ENCODE assay signal across 25 cellular contexts in genomic region chr2:228938629-228939028, GRCh38.
DNase-seq lines count a peak whose midpoint lies in the region; ATAC-seq and TF ChIP-seq lines count a peak whose summit lies in the region.
"Had no signal": no experiment of that assay in that cellular context is flagged by ENCODE, and none has a peak within 500 bp of the region (broad histone marks: within the 10 kb centered on the region; RNA-seq: fewer than 3 reads in every experiment).

No MANE protein-coding gene starts in this region.

- TF ChIP-seq CTCF in fibroblast of the aortic adventitia (IDR thresholded peaks at IDR 0.05; ENCODE audit: insufficient read depth, low read length): no peak
- no peak for TF ChIP-seq CTCF in RWPE1 (conservative IDR thresholded peaks at IDR 0.05; ENCODE audit: low read depth)

- peak overlapping the region in 8 of 11 experiments; percentile 16 to 55 (median 38); a peak in 9 of 22 replicates for H3K27ac ChIP-seq in BLaER1 treated with 17β-estradiol and CSF1 and Interleukin-3, amounts not matched to agents 10 nM and 100 nM
- H3K27ac ChIP-seq in RWPE1: no peak overlapping the region

- no peaks in the 10 kb centered on the region for H3K4me1 Mint-ChIP-seq in activated naive CD8-positive, alpha-beta T cell treated with anti-CD3 and anti-CD28 coated beads for 36 hours
- H3K4me1 Mint-ChIP-seq: CD8-positive, alpha-beta memory T cell; naive thymus-derived CD8-positive, alpha-beta T cell had no signal

- H3K4me2 ChIP-seq in BLaER1 treated with 17β-estradiol and CSF1 and Interleukin-3, amounts not matched to agents 10 nM and 100 nM: peak overlapping the region; percentile 0 to 65 (median 54); a peak in 16 of 22 replicates

- H3K27me3 ChIP-seq in BLaER1 treated with 17β-estradiol and CSF1 and Interleukin-3, amounts not matched to agents 10 nM and 100 nM: no peaks in the 10 kb centered on the region
- no peaks in the 10 kb centered on the region for H3K27me3 ChIP-seq in adipocyte (replicated peaks; ENCODE audit: control insufficient read depth, insufficient read depth, low read length)

- no peak for ATAC-seq in GM18867 (IDR thresholded peaks at IDR 0.05; ENCODE audit: unreplicated experiment)
- ATAC-seq: K562; naive thymus-derived CD8-positive, alpha-beta T cell had no signal

- CTCF ChIA-PET in RWPE1 (lab: Yijun Ruan, JAX): no interaction called here

- no peaks in the 10 kb centered on the region for H3K36me3 Mint-ChIP-seq in activated naive CD8-positive, alpha-beta T cell treated with anti-CD3 and anti-CD28 coated beads for 36 hours
- H3K36me3 Mint-ChIP-seq: CD8-positive, alpha-beta memory T cell had no signal

- no peaks in the 10 kb centered on the region for H3K27me3 Mint-ChIP-seq in activated naive CD8-positive, alpha-beta T cell treated with anti-CD3 and anti-CD28 coated beads for 36 hours
- H3K27me3 Mint-ChIP-seq: activated T-cell treated with anti-CD3 and anti-CD28 coated beads, Interleukin-2, amount 50 U/mL, for 24 hours; CD8-positive, alpha-beta memory T cell had no signal

- peaks cover 6 to 14% (median 9%) of the 10 kb centered on the region in 11 experiments for H3K9me3 ChIP-seq in BLaER1 treated with 17β-estradiol and CSF1 and Interleukin-3, amounts not matched to agents 10 nM and 100 nM (replicated peaks in 1 of 11)
- H3K9me3 ChIP-seq in adipocyte (ENCODE audit: control insufficient read depth, low read length): peaks cover 6% of the 10 kb centered on the region

- no peaks in the 10 kb centered on the region for H3K36me3 ChIP-seq in BLaER1 treated with 17β-estradiol and CSF1 and Interleukin-3, amounts not matched to agents 10 nM and 100 nM
- no peaks in the 10 kb centered on the region for H3K36me3 ChIP-seq in adipocyte (ENCODE audit: control insufficient read depth, insufficient read depth, low read length, severe bottlenecking)

- no peaks in the 10 kb centered on the region for H4K20me1 ChIP-seq in BLaER1 treated with 17β-estradiol and CSF1 and Interleukin-3, amounts not matched to agents 10 nM and 100 nM

- H3K4me1 ChIP-seq in BLaER1 treated with 17β-estradiol and CSF1 and Interleukin-3, amounts not matched to agents 10 nM and 100 nM: peaks cover 0 to 31% (median 14%) of the 10 kb centered on the region in 10 experiments; a peak in 15 of 20 replicates
- no peaks in the 10 kb centered on the region for H3K4me1 ChIP-seq in adipocyte (ENCODE audit: control insufficient read depth, insufficient read depth, low read length)

- H3K27ac Mint-ChIP-seq in activated naive CD8-positive, alpha-beta T cell treated with anti-CD3 and anti-CD28 coated beads for 36 hours: no peak overlapping the region
- H3K27ac Mint-ChIP-seq: activated T-cell treated with anti-CD3 and anti-CD28 coated beads, Interleukin-2, amount 50 U/mL, for 24 hours; CD8-positive, alpha-beta memory T cell; naive thymus-derived CD8-positive, alpha-beta T cell had no signal

- in situ Hi-C loops in KBM-7 (cut with MboI; ENCODE audit: low pct_unique_long_range_greater_than_20kb, low sequenced_read_pairs): no loop called here

- H3K4me3 Mint-ChIP-seq in activated naive CD8-positive, alpha-beta T cell treated with anti-CD3 and anti-CD28 coated beads for 36 hours: no peak overlapping the region
- H3K4me3 Mint-ChIP-seq: activated T-cell treated with anti-CD3 and anti-CD28 coated beads, Interleukin-2, amount 50 U/mL, for 24 hours; CD8-positive, alpha-beta memory T cell; naive thymus-derived CD8-positive, alpha-beta T cell had no signal

- no peak overlapping the region for H3K9ac ChIP-seq in BLaER1 treated with 17β-estradiol and CSF1 and Interleukin-3, amounts not matched to agents 10 nM and 100 nM
- H3K9ac ChIP-seq in adipocyte (ENCODE audit: low read length): no peak overlapping the region

- H3K9me3 Mint-ChIP-seq in activated naive CD8-positive, alpha-beta T cell treated with anti-CD3 and anti-CD28 coated beads for 36 hours: peaks cover 12% of the 10 kb centered on the region

- POLR2A ChIA-PET in RWPE1 (lab: Yijun Ruan, JAX; ENCODE audit: low non-redundant PET): no interaction called here

- no peak overlapping the region; a peak in 2 of 20 replicates for H3K4me3 ChIP-seq in BLaER1 treated with 17β-estradiol and CSF1 and Interleukin-3, amounts not matched to agents 10 nM and 100 nM
- H3K4me3 ChIP-seq in adipocyte (ENCODE audit: low read length) (no peak overlapping the region), fibroblast of the aortic adventitia (ENCODE audit: low read depth, low read length) (no peak overlapping the region)
- H3K4me3 ChIP-seq: K562 had no signal

- DNase-seq in KBM-7: peak; percentile 20
- peak; percentile 59 for DNase-seq in adipocyte (ENCODE audit: low read depth)
- peak; percentile 20 for DNase-seq in fibroblast of the aortic adventitia (ENCODE audit: low read depth)
- no peak for DNase-seq in RWPE1 (ENCODE audit: low spot score)
- no peak for DNase-seq in activated naive CD8-positive, alpha-beta T cell treated with anti-CD3 and anti-CD28 coated beads for 36 hours
- no peak for DNase-seq in 8988T
- DNase-seq: activated CD4-positive, CD25-positive, alpha-beta regulatory T cell treated with anti-CD3 and anti-CD28 coated beads, Interleukin-2, amount 50 U/mL, for 72 hours; activated naive CD4-positive, alpha-beta T cell; activated T-cell treated with anti-CD3 and anti-CD28 coated beads, Interleukin-2, amount 50 U/mL, for 24 hours; aorta; CD8-positive, alpha-beta memory T cell; effector memory CD4-positive, alpha-beta T cell; GOT3; mesendoderm; naive thymus-derived CD8-positive, alpha-beta T cell; NCI-H1105 treated with DMSO at 0.1 percent for 48 hours; NCI-H2029 treated with DMSO at 0.1 percent for 48 hours; NCI-H345; NCI-H774; Right ventricle myocardium superior; stimulated activated CD4-positive, alpha-beta T cell treated with anti-CD3 and anti-CD28 coated beads, Interleukin-4, amount 100 ng/mL, for 24 hours; stimulated activated naive CD4-positive, alpha-beta T cell treated with Interleukin-2 at 50 U/mL for 16 hours had no signal

Comparison
In these comparisons a context has a peak if more than half of its experiments do, and no peak if none do; other contexts are left out.
1. DNase-seq: peak in KBM-7 (single experiment), adipocyte (single experiment) and fibroblast of the aortic adventitia (single experiment); none in RWPE1 (single experiment), activated naive CD8-positive, alpha-beta T cell treated with anti-CD3 and anti-CD28 coated beads for 36 hours (single experiment) and 8988T (single experiment).